Comparison of ENCODE assay signal across 1 cellular context in the genomic region with DNA sequence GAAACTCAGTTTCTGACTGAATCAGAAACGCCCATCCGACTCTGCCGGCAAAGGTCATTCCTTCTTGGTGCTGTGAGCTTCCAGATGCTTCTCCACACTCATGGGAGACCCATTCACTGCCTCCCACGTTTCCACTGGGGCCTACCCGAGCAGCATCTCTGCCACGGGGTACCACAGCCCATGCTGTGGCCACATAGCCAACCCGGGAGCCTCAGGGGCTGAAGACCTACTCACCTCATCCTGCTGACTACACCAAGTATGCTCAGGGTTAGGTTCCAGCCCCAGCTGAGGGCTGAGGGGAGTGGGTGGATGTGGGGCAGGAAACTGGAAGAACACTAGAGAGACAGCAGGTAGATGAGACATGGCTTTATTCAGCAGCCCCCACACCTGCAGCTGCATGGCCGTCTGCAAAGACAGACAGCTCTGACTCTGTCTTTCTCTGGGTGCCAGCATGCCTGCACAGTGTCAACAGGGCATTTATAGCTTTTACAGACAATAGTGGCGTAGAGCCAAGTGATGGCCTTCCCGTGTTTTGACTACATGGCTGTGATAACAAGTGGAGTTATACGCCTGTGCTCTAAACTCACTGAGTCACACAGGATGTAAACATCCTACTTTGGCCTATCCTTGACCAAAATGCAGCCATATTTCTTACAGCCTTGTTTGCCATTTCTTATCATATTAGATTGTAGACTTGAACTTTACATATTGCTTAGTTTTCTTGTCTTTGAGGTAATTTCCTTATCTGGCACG.
TF ChIP-seq lines count a peak whose summit lies in the region.

No MANE protein-coding gene starts in this region.

TF ChIP-seq in IMR-90, 13 proteins besides CTCF, POLR2A, EP300 and RAD21:
- TF ChIP-seq SMC3 (IDR thresholded peaks at IDR 0.05; ENCODE audit: low read depth, low read length) (no peak), ELK1 (IDR thresholded peaks at IDR 0.05; ENCODE audit: borderline replicate concordance, low read depth, low read length) (no peak), CHD1 (IDR thresholded peaks at IDR 0.05; ENCODE audit: low read depth, low read length) (no peak), MAZ (IDR thresholded peaks at IDR 0.05; ENCODE audit: borderline replicate concordance, low read depth, low read length) (no peak), BHLHE40 (IDR thresholded peaks at IDR 0.05; ENCODE audit: low read depth, low read length) (no peak), FOS (IDR thresholded peaks at IDR 0.05; ENCODE audit: low read depth, low read length) (no peak), NFE2L2 (IDR thresholded peaks at IDR 0.05; ENCODE audit: low read depth, low read length) (no peak), RCOR1 (IDR thresholded peaks at IDR 0.05; ENCODE audit: insufficient replicate concordance, low read length) (no peak), CEBPB (IDR thresholded peaks at IDR 0.05; ENCODE audit: low read depth, low read length) (no peak), MAFK (IDR thresholded peaks at IDR 0.05; ENCODE audit: low read depth, low read length) (no peak)
- TF ChIP-seq, protein P1, sequence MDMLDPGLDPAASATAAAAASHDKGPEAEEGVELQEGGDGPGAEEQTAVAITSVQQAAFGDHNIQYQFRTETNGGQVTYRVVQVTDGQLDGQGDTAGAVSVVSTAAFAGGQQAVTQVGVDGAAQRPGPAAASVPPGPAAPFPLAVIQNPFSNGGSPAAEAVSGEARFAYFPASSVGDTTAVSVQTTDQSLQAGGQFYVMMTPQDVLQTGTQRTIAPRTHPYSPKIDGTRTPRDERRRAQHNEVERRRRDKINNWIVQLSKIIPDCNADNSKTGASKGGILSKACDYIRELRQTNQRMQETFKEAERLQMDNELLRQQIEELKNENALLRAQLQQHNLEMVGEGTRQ (IDR thresholded peaks at IDR 0.05; ENCODE audit: low read depth, low read length) = no peak
